ENCODE assay signal across 23 cellular contexts in genomic region chr7:140018125-140019043, GRCh38.
"Had no signal": no experiment of that assay in that cellular context is flagged by ENCODE, and none has a peak within 500 bp of the region (broad histone marks: within the 10 kb centered on the region; RNA-seq: fewer than 3 reads in every experiment).

No MANE protein-coding gene starts in this region.

- H3K27me3 ChIP-seq: ascending aorta had no signal

- ATAC-seq: activated naive CD8-positive, alpha-beta T cell treated with anti-CD3 and anti-CD28 coated beads, Interleukin-2, amount 50 U/mL, for 24 hours; activated T-cell treated with anti-CD3 and anti-CD28 coated beads, Interleukin-2, amount 50 U/mL, for 4 hours; PC-3 had no signal

- H3K4me3 ChIP-seq: ascending aorta had no signal

- H3K36me3 Mint-ChIP-seq: activated CD4-positive, alpha-beta memory T cell treated with anti-CD3 and anti-CD28 coated beads for 36 hours; brain; WTC11 had no signal

- H3K9me3 ChIP-seq: ascending aorta had no signal

- H3K9me3 Mint-ChIP-seq: activated CD4-positive, alpha-beta memory T cell treated with anti-CD3 and anti-CD28 coated beads for 36 hours; activated naive CD8-positive, alpha-beta T cell treated with anti-CD3 and anti-CD28 coated beads, Interleukin-2, amount 50 U/mL, for 24 hours; activated T-cell treated with anti-CD3 and anti-CD28 coated beads, Interleukin-2, amount 50 U/mL, for 4 hours; brain; T-helper 1 cell treated with Interleukin-12 subunit alpha and Interleukin-12 subunit beta and Interleukin-4 antibody, amounts not matched to agents 30 μg/mL and 1 μg/mL, for 36 hours; WTC11 had no signal

- H3K27ac Mint-ChIP-seq: activated CD4-positive, alpha-beta memory T cell treated with anti-CD3 and anti-CD28 coated beads for 36 hours; activated naive CD8-positive, alpha-beta T cell treated with anti-CD3 and anti-CD28 coated beads, Interleukin-2, amount 50 U/mL, for 24 hours; brain; T-helper 1 cell treated with Interleukin-12 subunit alpha and Interleukin-12 subunit beta and Interleukin-4 antibody, amounts not matched to agents 30 μg/mL and 1 μg/mL, for 36 hours; WTC11 had no signal

- DNase-seq: activated CD4-positive, alpha-beta memory T cell treated with anti-CD3 and anti-CD28 coated beads for 36 hours; activated CD4-positive, alpha-beta T cell treated with anti-CD3 and anti-CD28 coated beads for 48 hours; activated CD4-positive, CD25-positive, alpha-beta regulatory T cell treated with anti-CD3 and anti-CD28 coated beads, Interleukin-2, amount 50 U/mL, for 72 hours; activated CD8-positive, alpha-beta memory T cell treated with anti-CD3 and anti-CD28 coated beads for 24 hours; activated naive CD4-positive, alpha-beta T cell treated with anti-CD3 and anti-CD28 coated beads, Interleukin-2, amount 50 U/mL, for 16 hours; activated naive CD8-positive, alpha-beta T cell treated with anti-CD3 and anti-CD28 coated beads, Interleukin-2, amount 50 U/mL, for 24 hours; activated T-cell treated with anti-CD3 and anti-CD28 coated beads, Interleukin-2, amount 50 U/mL, for 4 hours; amniotic stem cell; Karpas-422; MM.1S; NCI-H1105 treated with DMSO at 0.1 percent for 48 hours; NCI-H1436 treated with DMSO at 0.1 percent for 48 hours; NCI-H187 treated with DMSO at 0.1 percent for 48 hours; NCI-H2081 treated with DMSO at 0.1 percent for 48 hours; NCI-H446; NCI-H524; PC-3; SHP77 treated with DMSO at 0.1 percent for 48 hours; T-helper 9 cell had no signal

- H3K27me3 Mint-ChIP-seq: activated CD4-positive, alpha-beta memory T cell treated with anti-CD3 and anti-CD28 coated beads for 36 hours; activated naive CD8-positive, alpha-beta T cell treated with anti-CD3 and anti-CD28 coated beads, Interleukin-2, amount 50 U/mL, for 24 hours had no signal

- H3K36me3 ChIP-seq: ascending aorta had no signal

- H3K4me1 Mint-ChIP-seq: activated naive CD8-positive, alpha-beta T cell treated with anti-CD3 and anti-CD28 coated beads, Interleukin-2, amount 50 U/mL, for 24 hours; brain; WTC11 had no signal

- H3K27ac ChIP-seq: ascending aorta had no signal

- H3K4me3 Mint-ChIP-seq: activated CD4-positive, alpha-beta memory T cell treated with anti-CD3 and anti-CD28 coated beads for 36 hours; activated naive CD8-positive, alpha-beta T cell treated with anti-CD3 and anti-CD28 coated beads, Interleukin-2, amount 50 U/mL, for 24 hours; activated T-cell treated with anti-CD3 and anti-CD28 coated beads, Interleukin-2, amount 50 U/mL, for 4 hours; brain; T-helper 1 cell treated with Interleukin-12 subunit alpha and Interleukin-12 subunit beta and Interleukin-4 antibody, amounts not matched to agents 30 μg/mL and 1 μg/mL, for 36 hours; WTC11 had no signal
